ENCODE assay signal across 12 cellular contexts in genomic region chr2:72220170-72220569, GRCh38.
DNase-seq lines count a peak whose midpoint lies in the region; ATAC-seq and TF ChIP-seq lines count a peak whose summit lies in the region.
"Had no signal": no experiment of that assay in that cellular context is flagged by ENCODE, and none has a peak within 500 bp of the region (broad histone marks: within the 10 kb centered on the region; RNA-seq: fewer than 3 reads in every experiment).

No MANE protein-coding gene starts in this region.

- H3K4me3 ChIP-seq in coronary artery, result no peak overlapping the region
- H3K4me3 ChIP-seq: BLaER1 treated with 17β-estradiol and CSF1 and Interleukin-3, amounts not matched to agents 10 nM and 100 nM; Peyer's patch had no signal

- no peaks in the 10 kb centered on the region for H3K27me3 Mint-ChIP-seq in chondrocyte (ENCODE audit: low read depth)
- H3K27me3 Mint-ChIP-seq in type B pancreatic cell, result no peaks in the 10 kb centered on the region

- H3K9me3 Mint-ChIP-seq in chondrocyte (ENCODE audit: low read depth) (no peaks in the 10 kb centered on the region), type B pancreatic cell (peaks cover 5% of the 10 kb centered on the region)

- H3K4me1 Mint-ChIP-seq in chondrocyte (ENCODE audit: low read depth), result peaks cover 3% of the 10 kb centered on the region
- peaks cover 8% of the 10 kb centered on the region for H3K4me1 Mint-ChIP-seq in type B pancreatic cell (ENCODE audit: unreplicated experiment)

- TF ChIP-seq CTCF in chondrocyte (IDR thresholded peaks at IDR 0.05) (peak; percentile 37), type B pancreatic cell (conservative IDR thresholded peaks at IDR 0.05) (peak; percentile 65), coronary artery (IDR thresholded peaks at IDR 0.05) (no peak)

- H3K27ac ChIP-seq in coronary artery, result no peak overlapping the region
- H3K27ac ChIP-seq: BLaER1 treated with 17β-estradiol and CSF1 and Interleukin-3, amounts not matched to agents 10 nM and 100 nM; Peyer's patch had no signal

- H3K4me3 Mint-ChIP-seq in chondrocyte (ENCODE audit: unreplicated experiment), result no peak overlapping the region
- no peak overlapping the region for H3K4me3 Mint-ChIP-seq in type B pancreatic cell

- H3K36me3 Mint-ChIP-seq in chondrocyte (ENCODE audit: low read depth) (no peaks in the 10 kb centered on the region), type B pancreatic cell (no peaks in the 10 kb centered on the region)

- DNase-seq in SIG-M5 treated with dmso at 0.1 percent for 504 hours (lab: John Stamatoyannopoulos, UW; ENCODE audit: unreplicated experiment) (peak; percentile 20), SIG-M5 (lab: John Stamatoyannopoulos, UW) (no peak), NCI-H460 (ENCODE audit: extremely low read depth, low read depth) (peak; percentile 14), chondrocyte (ENCODE audit: low spot score) (no peak), type B pancreatic cell (ENCODE audit: extremely low spot score, unreplicated experiment) (no peak), coronary artery (ENCODE audit: low spot score) (no peak), left lobe of liver (ENCODE audit: low spot score) (no peak)
- DNase-seq: effector memory CD4-positive, alpha-beta T cell; Peyer's patch; substantia nigra had no signal

- no peak for ATAC-seq in HG02884 (IDR thresholded peaks at IDR 0.05; ENCODE audit: unreplicated experiment)
- no peak for ATAC-seq in left lobe of liver

- H3K27ac Mint-ChIP-seq in chondrocyte (ENCODE audit: unreplicated experiment), result no peak overlapping the region
- H3K27ac Mint-ChIP-seq in type B pancreatic cell, result peak overlapping the region; percentile 41

Comparison
In these comparisons a context has a peak if more than half of its experiments do, and no peak if none do; other contexts are left out.
1. DNase-seq: peak in SIG-M5 treated with dmso at 0.1 percent for 504 hours (single experiment) and NCI-H460 (single experiment); none in SIG-M5 (single experiment), chondrocyte (single experiment), type B pancreatic cell (single experiment), coronary artery (single experiment) and left lobe of liver (single experiment).